ENCODE assay signal across 15 cellular contexts in the genomic region with DNA sequence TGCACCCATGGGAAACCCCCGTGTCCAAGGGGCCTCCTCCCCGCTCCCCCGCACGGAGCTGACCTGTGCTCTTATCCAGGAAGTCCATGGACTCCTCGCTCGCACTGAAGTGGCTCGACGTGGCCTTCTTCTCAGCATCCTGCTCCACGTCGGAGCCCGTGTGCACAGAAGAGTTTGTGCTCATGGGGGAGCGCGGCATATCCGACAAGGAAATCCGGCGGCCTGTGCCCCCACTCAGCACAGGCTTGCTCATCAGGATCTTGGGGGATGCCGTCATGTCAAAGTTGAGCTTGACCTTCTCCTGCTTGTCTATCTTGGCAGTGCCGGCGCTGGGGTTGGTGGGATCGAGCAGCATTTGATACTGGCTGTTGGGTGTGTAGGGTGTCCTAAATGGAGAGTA.
DNase-seq lines count a peak whose midpoint lies in the region; FAIRE-seq and TF ChIP-seq lines count a peak whose summit lies in the region.
"Had no signal": no experiment of that assay in that cellular context is flagged by ENCODE, and none has a peak within 500 bp of the region (broad histone marks: within the 10 kb centered on the region; RNA-seq: fewer than 3 reads in every experiment).

No MANE protein-coding gene starts in this region.

- POLR2A ChIA-PET in PC-9 (lab: Charles Lee; ENCODE audit: unreplicated experiment): no interaction called here

- H3K9me2 ChIP-seq in PC-9 (ENCODE audit: insufficient read depth): no peaks in the 10 kb centered on the region

- DNase-seq in CD14-positive monocyte (ENCODE audit: low spot score) (no peak), PC-9 (no peak), sigmoid colon (peak; percentile 64), AG20443 (ENCODE audit: low spot score) (no peak), OCI-M1 (lab: John Stamatoyannopoulos, UW) (no peak), HTR-8/SVneo (ENCODE audit: insufficient read length, low spot score) (no peak)
- DNase-seq in stimulated activated CD4-positive, alpha-beta T cell treated with anti-CD3 and anti-CD28 coated beads, Interleukin-15, amount 100 ng/mL, for 24 hours: no peak
- DNase-seq: activated CD4-positive, alpha-beta T cell treated with anti-CD3 and anti-CD28 coated beads, Interleukin-2, amount 50 U/mL, for 1 hour; activated naive CD4-positive, alpha-beta T cell treated with Interleukin-2 at 50 U/mL for 16 hours; gastrocnemius medialis; GF-D8; KG1; NCI-H1930 had no signal

- H3K36me3 Mint-ChIP-seq in CD14-positive monocyte: peaks cover 75 to 93% of the 10 kb centered on the region in 2 donors
- H3K36me3 Mint-ChIP-seq in dendritic cell treated with granulocyte-macrophage colony-stimulating factor and Interleukin-4, amounts not matched to agents 40 ng/mL and 50 ng/mL, for 4 days (ENCODE audit: low read depth): peaks cover 98% of the 10 kb centered on the region

- no peak overlapping the region for H3K4me2 ChIP-seq in PC-9

- BruUV-seq in PC-9 (replicated peaks; lab: Mats Ljungman, UMichigan): no TSS peak

- H3K79me2 ChIP-seq in PC-9 (ENCODE audit: low read depth): peaks cover 50% of the 10 kb centered on the region

- no peaks in the 10 kb centered on the region for H3K9me3 Mint-ChIP-seq in CD14-positive monocyte
- no peaks in the 10 kb centered on the region for H3K9me3 Mint-ChIP-seq in dendritic cell treated with granulocyte-macrophage colony-stimulating factor and Interleukin-4, amounts not matched to agents 40 ng/mL and 50 ng/mL, for 4 days

- peak overlapping the region; percentile 79; the same call in 1 of the 2 replicates for H3K27ac ChIP-seq in PC-9
- H3K27ac ChIP-seq in sigmoid colon: peak overlapping the region in 3 of 4 donors; percentile 79 to 84 (median 82)

- peaks cover 84% of the 10 kb centered on the region for H3F3A ChIP-seq in PC-9 (ENCODE audit: insufficient read depth, low read depth)

- no peak for FAIRE-seq in HTR-8/SVneo (lab: Jason Lieb, UNC)
- FAIRE-seq: keratinocyte had no signal

- H3K4me1 ChIP-seq in PC-9 (replicated peaks; ENCODE audit: insufficient read depth) (peaks cover 40% of the 10 kb centered on the region), sigmoid colon (peaks cover 0 to 54% (median 41%) of the 10 kb centered on the region in 4 donors)

- H3K36me3 ChIP-seq in PC-9 (ENCODE audit: low read depth) (peaks cover 64% of the 10 kb centered on the region), sigmoid colon (peaks cover 0 to 36% (median 19%) of the 10 kb centered on the region in 4 donors)

- H3K4me3 Mint-ChIP-seq in CD14-positive monocyte: no peak overlapping the region
- no peak overlapping the region for H3K4me3 Mint-ChIP-seq in dendritic cell treated with granulocyte-macrophage colony-stimulating factor and Interleukin-4, amounts not matched to agents 40 ng/mL and 50 ng/mL, for 4 days

- CTCF ChIA-PET in PC-9 (lab: Charles Lee): interaction anchor here (1.0 kb wide), 1 partner anchor 108 kb away, joined by 4 read pairs; no protein-coding TSS in a partner anchor

- TF ChIP-seq CTCF in CD14-positive monocyte (IDR thresholded peaks at IDR 0.05) (no peak), PC-9 (conservative IDR thresholded peaks at IDR 0.05) (no peak), sigmoid colon (IDR thresholded peaks at IDR 0.05) (no peak)

- H3K4me3 ChIP-seq in PC-9 (no peak overlapping the region), sigmoid colon (no peak overlapping the region)
- H3K4me3 ChIP-seq: gastrocnemius medialis had no signal

- no peak for TF ChIP-seq EP300 in sigmoid colon (IDR thresholded peaks at IDR 0.05)

- H2AFZ ChIP-seq in PC-9: no peak overlapping the region

- peaks cover 6% of the 10 kb centered on the region for H4K20me1 ChIP-seq in PC-9 (ENCODE audit: insufficient read depth)

- no peaks in the 10 kb centered on the region for H3K9me3 ChIP-seq in PC-9 (ENCODE audit: insufficient read depth, low read depth)
- H3K9me3 ChIP-seq in sigmoid colon: no peaks in the 10 kb centered on the region
- H3K9me3 ChIP-seq: gastrocnemius medialis had no signal

- H3K4me1 Mint-ChIP-seq in CD14-positive monocyte: peaks cover 6% of the 10 kb centered on the region
- peaks cover 28% of the 10 kb centered on the region for H3K4me1 Mint-ChIP-seq in dendritic cell treated with granulocyte-macrophage colony-stimulating factor and Interleukin-4, amounts not matched to agents 40 ng/mL and 50 ng/mL, for 4 days (ENCODE audit: low read depth)

- TF ChIP-seq POLR2A in sigmoid colon (IDR thresholded peaks at IDR 0.05): no peak

- H3K27me3 ChIP-seq in PC-9 (ENCODE audit: insufficient read depth, low read depth) (no peaks in the 10 kb centered on the region), sigmoid colon (no peaks in the 10 kb centered on the region)
- H3K27me3 ChIP-seq: gastrocnemius medialis had no signal

- peaks cover 0 to 1% (median 0%) of the 10 kb centered on the region in 3 donors for H3K27me3 Mint-ChIP-seq in CD14-positive monocyte (ENCODE audit: low read depth in 3 of 3)
- H3K27me3 Mint-ChIP-seq in dendritic cell treated with granulocyte-macrophage colony-stimulating factor and Interleukin-4, amounts not matched to agents 40 ng/mL and 50 ng/mL, for 4 days: no peaks in the 10 kb centered on the region

- WGBS in sigmoid colon, 2 donors: 97% methylated on average over 20 of the region's 20 CpGs

- intact Hi-C loops in CD14-positive monocyte (cut with micrococcal nuclease) (loop anchor here in 1 of 2 donors (10.0 kb wide), 1 partner anchor 349 kb away; no protein-coding TSS in a partner anchor), PC-9 (cut with micrococcal nuclease; ENCODE audit: unreplicated experiment) (no loop called here), sigmoid colon (cut with DNase I) (loop anchor here (10.0 kb wide), 2 partner anchors 229 to 521 kb away; a partner anchor contains a TSS)
- intact Hi-C loops in dendritic cell treated with granulocyte-macrophage colony-stimulating factor and Interleukin-4, amounts not matched to agents 40 ng/mL and 50 ng/mL, for 4 days (cut with micrococcal nuclease): no loop called here

- H3K27ac Mint-ChIP-seq in CD14-positive monocyte: peak overlapping the region in 4 of 7 donors; percentile 0 to 58 (median 35)
- H3K27ac Mint-ChIP-seq in dendritic cell treated with granulocyte-macrophage colony-stimulating factor and Interleukin-4, amounts not matched to agents 40 ng/mL and 50 ng/mL, for 4 days: peak overlapping the region; percentile 83
